26 cellular contexts compared by ENCODE assay signal in the genomic region with DNA sequence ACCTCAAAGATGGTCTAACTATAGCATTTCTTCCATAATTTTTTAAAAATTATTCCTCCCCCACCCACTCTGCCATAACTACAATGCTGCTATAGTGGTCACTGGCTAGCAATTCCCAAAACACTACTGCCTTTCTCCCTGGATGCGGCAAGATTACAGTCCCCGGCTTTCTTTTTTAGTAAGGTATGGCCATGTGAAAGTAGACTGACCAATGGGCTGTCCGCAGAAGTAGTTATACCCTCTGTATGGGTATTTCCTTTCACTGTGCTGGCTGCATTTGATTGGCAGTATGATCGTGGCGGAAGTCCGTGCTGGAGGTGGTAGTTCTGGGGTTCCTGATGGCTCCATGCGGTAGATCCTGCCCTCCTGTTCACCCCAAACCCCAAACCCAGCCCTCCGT.
"Had no signal": no experiment of that assay in that cellular context is flagged by ENCODE, and none has a peak within 500 bp of the region (broad histone marks: within the 10 kb centered on the region; RNA-seq: fewer than 3 reads in every experiment).

No MANE protein-coding gene starts in this region.

- ATAC-seq: activated T-helper 17 cell treated with anti-CD3 and anti-CD28 coated beads, Interleukin-2, amount 50 U/mL, for 72 hours; Panc1; Right ventricle myocardium inferior; T-cell had no signal

- H3K4me3 ChIP-seq: SJCRH30 had no signal

- H3K36me3 ChIP-seq: SJCRH30 had no signal

- DNase-seq: activated B cell treated with CpG ODN at 0.5 μM for 24 hours; activated CD4-positive, alpha-beta T cell treated with anti-CD3 and anti-CD28 coated beads for 1 hour; activated CD4-positive, alpha-beta T cell treated with anti-CD3 and anti-CD28 coated beads, Interleukin-2, amount 10 ng/mL, durations not matched to agents 24 days and 14 days; activated CD4-positive, alpha-beta T cell treated with anti-CD3 and anti-CD28 coated beads, Interleukin-2, amount 50 U/mL, for 48 hours; activated CD8-positive, alpha-beta memory T cell treated with anti-CD3 and anti-CD28 coated beads for 24 hours; activated gamma-delta T cell; activated naive CD4-positive, alpha-beta T cell treated with anti-CD3 and anti-CD28 coated beads for 36 hours; activated T-cell treated with anti-CD3 and anti-CD28 coated beads for 4 hours; activated T-cell treated with anti-CD3 and anti-CD28 coated beads, Interleukin-2, amount 50 U/mL, for 48 hours; amygdala; NCI-H1092; NCI-H1417; NCI-H1930; NCI-H2171; NCI-H2227 treated with DMSO at 0.1 percent for 48 hours; NCI-H526; NK-92 treated with Interleukin-12 subunit alpha and Interleukin-12 subunit beta, amount 100 ng/mL, for 24 hours; RPMI8226; SJCRH30; T-cell; T-helper 2 cell; T1000 had no signal

- H3K27ac ChIP-seq: KMS-11, SJCRH30 had no signal

- H3K4me1 ChIP-seq: SJCRH30 had no signal

- H3K27me3 ChIP-seq: SJCRH30 had no signal

- H3K9me3 ChIP-seq: SJCRH30 had no signal
